ENCODE assay signal across 8 cellular contexts in genomic region chrX:48917139-48917980, GRCh38. TPM values are rescaled to one million over a fixed set of nuclear protein-coding genes. Genes with fewer than 3 reads are reported as not detected.
DNase-seq lines count a peak whose midpoint lies in the region; ATAC-seq and TF ChIP-seq lines count a peak whose summit lies in the region.

No MANE protein-coding gene starts in this region.

- H3K4me3 ChIP-seq in breast epithelium (peak overlapping the region in 2 of 3 donors; percentile 59 to 78), iPS-20b (ENCODE audit: low read length) (peak overlapping the region; percentile 89), skin epidermis (peak overlapping the region; percentile 28 to 64 (median 56))

- ATAC-seq in HG03103 (IDR thresholded peaks at IDR 0.05; ENCODE audit: low read depth, unreplicated experiment) (peak; percentile 44), GM19328 (IDR thresholded peaks at IDR 0.05; ENCODE audit: unreplicated experiment) (no peak)

- no peaks in the 10 kb centered on the region for H3K9me3 ChIP-seq in breast epithelium
- no peaks in the 10 kb centered on the region for H3K9me3 ChIP-seq in iPS-20b (ENCODE audit: insufficient read depth, low read depth, low read length)

- no peaks in the 10 kb centered on the region for H3K36me3 ChIP-seq in breast epithelium
- peaks cover 51% of the 10 kb centered on the region for H3K36me3 ChIP-seq in iPS-20b (ENCODE audit: insufficient read depth, low read depth, low read length)

- H3K4me1 ChIP-seq in breast epithelium (no peaks in the 10 kb centered on the region), iPS-20b (ENCODE audit: insufficient read depth, low read length) (peaks cover 12% of the 10 kb centered on the region)

- H3K27ac ChIP-seq in VCaP (no peak overlapping the region), breast epithelium (peak overlapping the region; percentile 74 to 89), iPS-20b (ENCODE audit: low read length) (peak overlapping the region; percentile 5), skin epidermis (peak overlapping the region in 12 of 21 experiments; percentile 52 to 93 (median 82))

- H3K27me3 ChIP-seq in breast epithelium, result peaks cover 0 to 26% of the 10 kb centered on the region in 2 donors
- H3K27me3 ChIP-seq in iPS-20b (ENCODE audit: insufficient read depth, low read length), result no peaks in the 10 kb centered on the region

- DNase-seq in NCI-H2196 (lab: John Stamatoyannopoulos, UW; ENCODE audit: unreplicated experiment) (peak; percentile 88), breast epithelium (ENCODE audit: low spot score in 2 of 2) (peak; percentile 83 to 86)

- intact Hi-C loops in breast epithelium (cut with DNase I; ENCODE audit: low total_unique reads), result no loop called here

- TF ChIP-seq CTCF in GM12872 (IDR thresholded peaks at IDR 0.05; ENCODE audit: insufficient read depth, low read depth, low read length), result peak; percentile 90
- TF ChIP-seq CTCF in VCaP (conservative IDR thresholded peaks at IDR 0.05), result peak; percentile 84
- peak; percentile 76 to 93 (median 85) for TF ChIP-seq CTCF in breast epithelium (IDR thresholded peaks at IDR 0.05)

- TF ChIP-seq POLR2A in breast epithelium (IDR thresholded peaks at IDR 0.05), result no peak

- H3K9ac ChIP-seq in iPS-20b (ENCODE audit: low read depth, low read length), result peak overlapping the region; percentile 85; the same call in 1 of the 2 replicates

RNA-seq across cellular contexts. Expression of gene PIM2, which starts 1.5 kb away (rescaled TPM):
- total RNA-seq in breast epithelium, result 10 to 100 TPM in 1 of 3 donors, 1 to 10 TPM in 2; 5.8 to 20.3 (median 7.6) TPM

RNA-seq across cellular contexts. Expression of gene SLC35A2, which starts 5.9 kb away (rescaled TPM):
- total RNA-seq in breast epithelium, result 10 to 100 TPM; 10.9 to 17.3 (median 16.1) TPM

RNA-seq across cellular contexts. Expression of gene PQBP1, which starts 19.6 kb away (rescaled TPM):
- total RNA-seq in breast epithelium, result 10 to 100 TPM; 56.0 to 71.4 (median 71.0) TPM

RNA-seq across cellular contexts. Expression of gene TIMM17B, which starts 19.8 kb away (rescaled TPM):
- 10 to 100 TPM; 32.3 to 40.8 (median 35.4) TPM for total RNA-seq in breast epithelium

RNA-seq across cellular contexts. Expression of gene OTUD5, which starts 40.0 kb away (rescaled TPM):
- total RNA-seq in breast epithelium, result 10 to 100 TPM; 35.8 to 37.9 (median 36.1) TPM
